21 cellular contexts compared by ENCODE assay signal in the genomic region with DNA sequence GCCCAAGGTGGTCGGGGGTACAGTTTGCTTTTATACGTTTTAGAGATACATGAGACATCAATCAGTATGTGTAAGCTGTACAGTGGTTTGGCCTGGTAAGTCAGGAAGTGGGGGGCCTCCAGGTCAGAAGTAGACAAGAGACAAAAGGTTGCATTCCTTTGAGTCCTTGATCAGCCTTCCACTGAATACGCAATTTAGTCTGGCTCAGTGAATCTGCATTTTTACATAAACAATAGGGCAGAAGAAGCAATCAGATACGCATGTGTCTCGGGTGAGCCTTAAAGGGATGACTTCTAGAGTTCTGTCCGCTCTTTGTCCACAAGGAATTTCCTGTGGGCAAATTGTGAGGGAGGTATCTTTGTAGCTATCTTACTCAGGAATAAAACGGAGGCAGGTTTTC.
DNase-seq lines count a peak whose midpoint lies in the region; ATAC-seq, FAIRE-seq and TF ChIP-seq lines count a peak whose summit lies in the region.
"Had no signal": no experiment of that assay in that cellular context is flagged by ENCODE, and none has a peak within 500 bp of the region (broad histone marks: within the 10 kb centered on the region; RNA-seq: fewer than 3 reads in every experiment).

No MANE protein-coding gene starts in this region.

- H3K4me1 ChIP-seq in HUES64 (ENCODE audit: insufficient read depth, low read length), result peaks cover 30% of the 10 kb centered on the region
- H3K4me1 ChIP-seq in keratinocyte (ENCODE audit: control insufficient read depth, extremely low read depth, insufficient read depth, low read length), result peaks cover 51% of the 10 kb centered on the region
- H3K4me1 ChIP-seq in smooth muscle cell (ENCODE audit: low read depth), result peaks cover 27% of the 10 kb centered on the region

- no peaks in the 10 kb centered on the region for H3K79me2 ChIP-seq in keratinocyte (ENCODE audit: control insufficient read depth, insufficient read depth, low read length)
- no peaks in the 10 kb centered on the region for H3K79me2 ChIP-seq in smooth muscle cell (ENCODE audit: low read depth)

- 75% methylated on average over 7 of the region's 7 CpGs for WGBS in HUES64
- 54% methylated on average over 7 of the region's 7 CpGs for WGBS in smooth muscle cell (ENCODE audit: low lambda C conversion rate)

- no peaks in the 10 kb centered on the region for H3K9me1 ChIP-seq in keratinocyte (ENCODE audit: control insufficient read depth, extremely low read depth, insufficient read depth, low read length)

- H2AFZ ChIP-seq in keratinocyte (ENCODE audit: control insufficient read depth, low read length) (no peak overlapping the region), smooth muscle cell (ENCODE audit: low read depth) (no peak overlapping the region)

- dilution Hi-C loops in keratinocyte (cut with MboI; ENCODE audit: extremely low pct_ligation_motif_present, low sequenced_read_pairs), result no loop called here

- peak overlapping the region; percentile 99 for H3K4me2 ChIP-seq in keratinocyte (ENCODE audit: control insufficient read depth, extremely low read depth, insufficient read depth, low read depth, low read length)
- H3K4me2 ChIP-seq in smooth muscle cell, result no peak overlapping the region

- DNase-seq in astrocyte of the hippocampus (ENCODE audit: low read depth, low spot score), result peak; percentile 56
- DNase-seq in keratinocyte (ENCODE audit: low read depth, low spot score), result no peak
- no peak for DNase-seq in smooth muscle cell (lab: John Stamatoyannopoulos, UW; ENCODE audit: unreplicated experiment)
- DNase-seq in activated CD4-positive, alpha-beta T cell treated with anti-CD3 and anti-CD28 coated beads for 36 hours, result no peak
- no peak for DNase-seq in NCI-H2081 treated with DMSO at 0.1 percent for 48 hours (lab: John Stamatoyannopoulos, UW)
- DNase-seq in kidney glomerular epithelial cell (lab: John Stamatoyannopoulos, UW), result no peak
- DNase-seq in OCI-M2 (lab: John Stamatoyannopoulos, UW; ENCODE audit: unreplicated experiment), result no peak
- DNase-seq: activated CD8-positive, alpha-beta T cell treated with anti-CD3 and anti-CD28 coated beads for 36 hours; activated T-cell treated with anti-CD3 and anti-CD28 coated beads, Interleukin-2, amount 50 U/mL, for 1 hour; CD4-positive, alpha-beta memory T cell; DMS79; hypothalamus; midbrain; NCI-H1105 treated with DMSO at 0.1 percent for 48 hours; NCI-H524 treated with DMSO at 0.1 percent for 48 hours; stimulated activated CD4-positive, alpha-beta T cell treated with anti-CD3 and anti-CD28 coated beads, Interleukin-15, amount 100 ng/mL, for 24 hours; stimulated activated naive B cell treated with anti-CD40 and anti-IgM and Interleukin-4, amounts not matched to agents 10 μg/mL and 1 μg/mL and 100 μg/mL, for 72 hours; tibial artery had no signal

- H3K36me3 ChIP-seq in HUES64 (ENCODE audit: insufficient read depth, low read length) (no peaks in the 10 kb centered on the region), keratinocyte (ENCODE audit: control insufficient read depth in 2 of 2, extremely low read depth in 1 of 2, insufficient read depth in 2 of 2, low read length in 2 of 2) (no peaks in the 10 kb centered on the region), smooth muscle cell (ENCODE audit: low read depth) (no peaks in the 10 kb centered on the region)
- H3K36me3 ChIP-seq: tibial artery had no signal

- peaks cover 8% of the 10 kb centered on the region for H3F3A ChIP-seq in smooth muscle cell (ENCODE audit: low read depth)

- no peak overlapping the region for H3K9ac ChIP-seq in HUES64 (ENCODE audit: low read depth, low read length)
- peak overlapping the region; percentile 81 for H3K9ac ChIP-seq in keratinocyte (ENCODE audit: control insufficient read depth, extremely low read depth, insufficient read depth, low read length)
- H3K9ac ChIP-seq in smooth muscle cell (ENCODE audit: low read depth), result peak overlapping the region; percentile 63

- intact Hi-C loops in activated CD4-positive, alpha-beta T cell treated with anti-CD3 and anti-CD28 coated beads for 36 hours (cut with DNase I, micrococcal nuclease), result no loop called here

- H3K27ac Mint-ChIP-seq in activated CD4-positive, alpha-beta T cell treated with anti-CD3 and anti-CD28 coated beads for 36 hours, result no peak overlapping the region
- H3K27ac Mint-ChIP-seq: activated CD8-positive, alpha-beta T cell treated with anti-CD3 and anti-CD28 coated beads for 36 hours; activated naive CD4-positive, alpha-beta T cell treated with anti-CD3 and anti-CD28 coated beads, Interleukin-2, amount 50 U/mL, for 24 hours; CD4-positive, alpha-beta memory T cell; stimulated activated naive B cell treated with anti-CD40 and anti-IgM and Interleukin-4, amounts not matched to agents 10 μg/mL and 1 μg/mL and 100 μg/mL, for 72 hours had no signal

- ATAC-seq in activated CD4-positive, alpha-beta T cell treated with anti-CD3 and anti-CD28 coated beads for 36 hours, result no peak
- ATAC-seq: activated CD8-positive, alpha-beta T cell treated with anti-CD3 and anti-CD28 coated beads for 36 hours; Right ventricle myocardium inferior; stimulated activated naive B cell treated with anti-CD40 and anti-IgM and Interleukin-4, amounts not matched to agents 10 μg/mL and 1 μg/mL and 100 μg/mL, for 72 hours had no signal

- TF ChIP-seq CTCF in keratinocyte (optimal IDR thresholded peaks at IDR 0.05 in 1 of 3, IDR thresholded peaks at IDR 0.05 in 1 of 3, conservative IDR thresholded peaks at IDR 0.05 in 1 of 3; ENCODE audit: extremely low read depth in 1 of 3, insufficient read depth in 2 of 3, low read length in 3 of 3) (no peak), smooth muscle cell (IDR thresholded peaks at IDR 0.05; ENCODE audit: borderline replicate concordance, insufficient read depth, poor library complexity, severe bottlenecking) (no peak)

- POLR2A ChIA-PET in activated CD4-positive, alpha-beta T cell treated with anti-CD3 and anti-CD28 coated beads for 36 hours (lab: Charles Lee), result no interaction called here

- FAIRE-seq in keratinocyte (lab: Jason Lieb, UNC), result no peak

- H3K27me3 ChIP-seq in HUES64 (ENCODE audit: insufficient read depth, low read length) (no peaks in the 10 kb centered on the region), keratinocyte (ENCODE audit: control insufficient read depth, extremely low read depth, insufficient read depth, low read length) (no peaks in the 10 kb centered on the region), smooth muscle cell (ENCODE audit: low read depth) (no peaks in the 10 kb centered on the region)
- H3K27me3 ChIP-seq: tibial artery had no signal

- H3K4me3 ChIP-seq in HUES64 (ENCODE audit: low read length) (no peak overlapping the region), keratinocyte (ENCODE audit: control insufficient read depth in 2 of 3, extremely low read depth in 1 of 3, insufficient read depth in 2 of 3, low read depth in 1 of 3, low read length in 3 of 3) (peak overlapping the region in 1 of 3 experiments; percentile 77), smooth muscle cell (no peak overlapping the region)
- H3K4me3 ChIP-seq: tibial artery had no signal

- CTCF ChIA-PET in activated CD4-positive, alpha-beta T cell treated with anti-CD3 and anti-CD28 coated beads for 36 hours (lab: Charles Lee), result interaction anchor here (1.8 kb wide), 1 partner anchor 156 kb away, joined by 5 read pairs; no protein-coding TSS in a partner anchor

- H4K20me1 ChIP-seq in keratinocyte (ENCODE audit: control insufficient read depth, extremely low read depth, insufficient read depth, low read length), result no peaks in the 10 kb centered on the region
- H4K20me1 ChIP-seq in smooth muscle cell (ENCODE audit: low read depth), result no peaks in the 10 kb centered on the region

- no peaks in the 10 kb centered on the region for H3K36me3 Mint-ChIP-seq in activated CD4-positive, alpha-beta T cell treated with anti-CD3 and anti-CD28 coated beads for 36 hours (ENCODE audit: low read depth)
- H3K36me3 Mint-ChIP-seq: activated naive CD4-positive, alpha-beta T cell treated with anti-CD3 and anti-CD28 coated beads, Interleukin-2, amount 50 U/mL, for 24 hours; CD4-positive, alpha-beta memory T cell; stimulated activated naive B cell treated with anti-CD40 and anti-IgM and Interleukin-4, amounts not matched to agents 10 μg/mL and 1 μg/mL and 100 μg/mL, for 72 hours had no signal

- peaks cover 14% of the 10 kb centered on the region for H3K27me3 Mint-ChIP-seq in activated CD4-positive, alpha-beta T cell treated with anti-CD3 and anti-CD28 coated beads for 36 hours

- H3K27ac ChIP-seq in HUES64 (ENCODE audit: low read depth, low read length), result peak overlapping the region; percentile 56; the same call in 1 of the 2 replicates
- peak overlapping the region; percentile 98 for H3K27ac ChIP-seq in keratinocyte (ENCODE audit: control insufficient read depth, insufficient read depth, low read length)
- H3K27ac ChIP-seq in smooth muscle cell (ENCODE audit: low read depth), result peak overlapping the region; percentile 91

- H3K9me3 Mint-ChIP-seq in activated CD4-positive, alpha-beta T cell treated with anti-CD3 and anti-CD28 coated beads for 36 hours (ENCODE audit: low read depth), result no peaks in the 10 kb centered on the region
- H3K9me3 Mint-ChIP-seq: activated CD8-positive, alpha-beta T cell treated with anti-CD3 and anti-CD28 coated beads for 36 hours; activated naive CD4-positive, alpha-beta T cell treated with anti-CD3 and anti-CD28 coated beads, Interleukin-2, amount 50 U/mL, for 24 hours; stimulated activated naive B cell treated with anti-CD40 and anti-IgM and Interleukin-4, amounts not matched to agents 10 μg/mL and 1 μg/mL and 100 μg/mL, for 72 hours had no signal

- no peak overlapping the region for H3K4me3 Mint-ChIP-seq in activated CD4-positive, alpha-beta T cell treated with anti-CD3 and anti-CD28 coated beads for 36 hours
- H3K4me3 Mint-ChIP-seq: activated CD8-positive, alpha-beta T cell treated with anti-CD3 and anti-CD28 coated beads for 36 hours; activated naive CD4-positive, alpha-beta T cell treated with anti-CD3 and anti-CD28 coated beads, Interleukin-2, amount 50 U/mL, for 24 hours; CD4-positive, alpha-beta memory T cell; stimulated activated naive B cell treated with anti-CD40 and anti-IgM and Interleukin-4, amounts not matched to agents 10 μg/mL and 1 μg/mL and 100 μg/mL, for 72 hours had no signal

- peaks cover 4% of the 10 kb centered on the region for H3K4me1 Mint-ChIP-seq in activated CD4-positive, alpha-beta T cell treated with anti-CD3 and anti-CD28 coated beads for 36 hours
- H3K4me1 Mint-ChIP-seq: activated naive CD4-positive, alpha-beta T cell treated with anti-CD3 and anti-CD28 coated beads, Interleukin-2, amount 50 U/mL, for 24 hours; stimulated activated naive B cell treated with anti-CD40 and anti-IgM and Interleukin-4, amounts not matched to agents 10 μg/mL and 1 μg/mL and 100 μg/mL, for 72 hours had no signal

- H3K9me3 ChIP-seq in HUES64 (ENCODE audit: insufficient read depth, low read depth, low read length) (no peaks in the 10 kb centered on the region), keratinocyte (ENCODE audit: control insufficient read depth, low read depth, low read length) (no peaks in the 10 kb centered on the region), smooth muscle cell (replicated peaks; ENCODE audit: low read depth) (no peaks in the 10 kb centered on the region)
- H3K9me3 ChIP-seq: tibial artery had no signal
